In the genomic region with DNA sequence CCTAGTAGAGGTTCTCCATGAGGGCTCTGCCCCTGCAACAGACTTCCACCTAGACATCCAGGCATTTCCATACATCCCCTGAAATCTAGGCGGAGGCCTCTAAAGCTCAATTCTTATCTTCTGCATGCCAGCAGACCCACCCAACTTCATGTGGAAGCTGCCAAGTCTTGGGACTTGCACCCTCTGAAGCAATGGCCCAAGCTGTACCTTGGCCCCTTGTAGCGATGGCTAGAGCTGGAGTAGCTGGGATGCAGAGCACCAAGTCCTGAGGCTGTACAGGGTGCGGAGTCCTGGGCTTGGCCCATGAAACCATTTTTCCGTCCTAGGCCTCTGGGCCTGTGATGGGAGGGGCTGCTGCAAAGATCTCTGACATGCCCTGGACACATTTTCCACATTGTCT, we compare ENCODE assay signal across 32 cellular contexts. TPM values are rescaled to one million over a fixed set of nuclear protein-coding genes. Genes with fewer than 3 reads are reported as not detected.
DNase-seq lines count a peak whose midpoint lies in the region; FAIRE-seq and TF ChIP-seq lines count a peak whose summit lies in the region.
"Had no signal": no experiment of that assay in that cellular context is flagged by ENCODE, and none has a peak within 500 bp of the region (broad histone marks: within the 10 kb centered on the region; RNA-seq: fewer than 3 reads in every experiment).

No MANE protein-coding gene starts in this region.

- no peak overlapping the region for H3K4me3 ChIP-seq in HEK293 (ENCODE audit: low read depth, low read length)
- no peak overlapping the region for H3K4me3 ChIP-seq in mesenchymal stem cell (ENCODE audit: insufficient read depth in 1 of 2, low read depth in 1 of 2, low read length in 2 of 2)
- H3K4me3 ChIP-seq in small intestine (ENCODE audit: low read depth in 1 of 2, low read length in 2 of 2), result no peak overlapping the region
- H3K4me3 ChIP-seq: A549; BLaER1; BLaER1 treated with 17β-estradiol and CSF1 and Interleukin-3, amounts not matched to agents 10 nM and 100 nM had no signal

- no peak overlapping the region for H2AFZ ChIP-seq in mesenchymal stem cell (ENCODE audit: low read depth, low read length)

- H2BK5ac ChIP-seq in mesenchymal stem cell (ENCODE audit: low read depth, low read length, poor library complexity, severe bottlenecking), result no peak overlapping the region

- H3K27me3 ChIP-seq in mesenchymal stem cell (ENCODE audit: control insufficient read depth in 1 of 2, insufficient read depth in 1 of 2, low read length in 2 of 2) (no peaks in the 10 kb centered on the region), small intestine (ENCODE audit: control insufficient read depth in 2 of 2, insufficient read depth in 2 of 2, low read length in 2 of 2) (no peaks in the 10 kb centered on the region)
- H3K27me3 ChIP-seq: BE2C; BLaER1; BLaER1 treated with 17β-estradiol and CSF1 and Interleukin-3, amounts not matched to agents 10 nM and 100 nM had no signal

- TF ChIP-seq CTCF in HEK293 (tag by site-specific recombination; IDR thresholded peaks at IDR 0.05) (no peak), RWPE1 (conservative IDR thresholded peaks at IDR 0.05; ENCODE audit: low read depth) (no peak)

- no peak overlapping the region for H3K14ac ChIP-seq in mesenchymal stem cell (ENCODE audit: low read length in 2 of 2)

- H2AK5ac ChIP-seq in mesenchymal stem cell (ENCODE audit: low read length, severe bottlenecking), result no peak overlapping the region

- H3K4me2 ChIP-seq in mesenchymal stem cell (ENCODE audit: low read length, poor library complexity, severe bottlenecking), result no peak overlapping the region
- H3K4me2 ChIP-seq: A549; BLaER1; BLaER1 treated with 17β-estradiol and CSF1 and Interleukin-3, amounts not matched to agents 10 nM and 100 nM had no signal

- peak overlapping the region; percentile 13 for H4K91ac ChIP-seq in mesenchymal stem cell (ENCODE audit: low read length)

- H3K18ac ChIP-seq in mesenchymal stem cell (ENCODE audit: low read depth in 1 of 2, low read length in 2 of 2), result no peak overlapping the region

- in situ Hi-C loops in ACHN (cut with HindIII; ENCODE audit: low pct_ligation_motif_present, low pct_unique_long_range_greater_than_20kb, low sequenced_read_pairs), result no loop called here

- H3K9ac ChIP-seq in mesenchymal stem cell (ENCODE audit: low read length), result no peak overlapping the region
- H3K9ac ChIP-seq: BLaER1; BLaER1 treated with 17β-estradiol and CSF1 and Interleukin-3, amounts not matched to agents 10 nM and 100 nM had no signal

- H4K8ac ChIP-seq in mesenchymal stem cell (ENCODE audit: low read length), result no peak overlapping the region

- 96% methylated on average over 4 of the region's 4 CpGs for WGBS in mesenchymal stem cell
- 66 to 91% (median 85%) methylated on average over 4 of the region's 4 CpGs for WGBS in small intestine, 3 donors

- H2BK120ac ChIP-seq in mesenchymal stem cell (ENCODE audit: low read depth, low read length), result no peak overlapping the region

- no peak overlapping the region for H2BK12ac ChIP-seq in mesenchymal stem cell (ENCODE audit: low read length in 2 of 2)

- POLR2A ChIA-PET in HEK293 (lab: Yijun Ruan, JAX) (no interaction called here), RWPE1 (lab: Yijun Ruan, JAX; ENCODE audit: low non-redundant PET) (no interaction called here)

- FAIRE-seq in small intestine (lab: Jason Lieb, UNC), result no peak
- FAIRE-seq: A204.1, A549, D721Med had no signal

- DNase-seq in mesenchymal stem cell (no peak), small intestine (peak; percentile 51), RWPE1 (ENCODE audit: low spot score) (no peak), ACHN (no peak), glomerular visceral epithelial cell (ENCODE audit: extremely low spot score) (no peak)
- DNase-seq: 8988T; AML-193; BE2C; C1 segment of cervical spinal cord; Caco-2; Calu3; CD4-positive, alpha-beta memory T cell; CD4-positive, alpha-beta T cell; CD4-positive, CD25-positive, alpha-beta regulatory T cell; CD8-positive, alpha-beta memory T cell; CD8-positive, alpha-beta T cell; COR-L47; DMS 273 treated with DMSO at 0.1 percent for 48 hours; DMS153; DMS53; DMS79; DMS79 treated with DMSO at 0.1 percent for 48 hours; DND-41; EL had no signal

- CTCF ChIA-PET in HEK293 (lab: Yijun Ruan, JAX) (interaction anchor here (0.6 kb wide), 1 partner anchor 157 kb away, joined by 3 read pairs; no protein-coding TSS in a partner anchor), RWPE1 (lab: Yijun Ruan, JAX) (no interaction called here)

- H3K4me1 ChIP-seq in HEK293 (ENCODE audit: control insufficient read depth, insufficient read depth, low read length) (peaks cover 9% of the 10 kb centered on the region), mesenchymal stem cell (ENCODE audit: control insufficient read depth, insufficient read depth, low read depth, low read length) (peaks cover 7% of the 10 kb centered on the region), small intestine (ENCODE audit: control insufficient read depth in 2 of 2, insufficient read depth in 1 of 2, low read depth in 1 of 2, low read length in 1 of 2) (no peaks in the 10 kb centered on the region)
- H3K4me1 ChIP-seq: BE2C had no signal

- H3K79me1 ChIP-seq in mesenchymal stem cell (replicated peaks; ENCODE audit: low read length, poor library complexity, severe bottlenecking), result no peaks in the 10 kb centered on the region

- no peak overlapping the region for H2BK15ac ChIP-seq in mesenchymal stem cell (ENCODE audit: low read depth, poor library complexity, severe bottlenecking)

- H3K9me3 ChIP-seq in HEK293 (ENCODE audit: control insufficient read depth, insufficient read depth, low read depth, low read length), result no peaks in the 10 kb centered on the region
- H3K9me3 ChIP-seq in mesenchymal stem cell (ENCODE audit: control insufficient read depth, low read length), result no peaks in the 10 kb centered on the region
- no peaks in the 10 kb centered on the region for H3K9me3 ChIP-seq in small intestine (ENCODE audit: control insufficient read depth, low read depth)
- H3K9me3 ChIP-seq: A549, BE2C, Caco-2 had no signal

- no peak overlapping the region for H3K23ac ChIP-seq in mesenchymal stem cell (ENCODE audit: low read length in 2 of 2)

- no peak overlapping the region for H3K27ac ChIP-seq in HEK293 (ENCODE audit: extremely low read depth, low read depth, low read length)
- no peak overlapping the region for H3K27ac ChIP-seq in mesenchymal stem cell (ENCODE audit: low read length, poor library complexity, severe bottlenecking)
- H3K27ac ChIP-seq in small intestine (ENCODE audit: low read depth in 1 of 2, low read length in 1 of 2), result no peak overlapping the region
- H3K27ac ChIP-seq in RWPE1, result no peak overlapping the region
- H3K27ac ChIP-seq: 22Rv1; A549; BLaER1; BLaER1 treated with 17β-estradiol and CSF1 and Interleukin-3, amounts not matched to agents 10 nM and 100 nM; C4-2B had no signal

- no peaks in the 10 kb centered on the region for H3K36me3 ChIP-seq in HEK293 (ENCODE audit: control insufficient read depth in 2 of 2, insufficient read depth in 1 of 2, low read length in 2 of 2)
- H3K36me3 ChIP-seq in mesenchymal stem cell (ENCODE audit: control insufficient read depth in 1 of 2, insufficient read depth in 2 of 2, low read depth in 1 of 2, low read length in 2 of 2), result peaks cover 0 to 3% of the 10 kb centered on the region in 2 experiments
- H3K36me3 ChIP-seq in small intestine (ENCODE audit: control insufficient read depth in 2 of 2, insufficient read depth in 2 of 2, low read length in 2 of 2), result no peaks in the 10 kb centered on the region
- H3K36me3 ChIP-seq: BE2C had no signal

- H3K4ac ChIP-seq in mesenchymal stem cell (ENCODE audit: low read depth in 1 of 2, low read length in 2 of 2), result no peak overlapping the region

TF ChIP-seq in HEK293, 187 proteins besides CTCF, POLR2A, EP300 and RAD21:
- TF ChIP-seq ZNF501 (tag by site-specific recombination; IDR thresholded peaks at IDR 0.05) (no peak), ZNF571 (tag by site-specific recombination; IDR thresholded peaks at IDR 0.05) (no peak), ZNF585B (tag by site-specific recombination; IDR thresholded peaks at IDR 0.05) (peak; percentile 71), ZNF660 (tag by site-specific recombination; IDR thresholded peaks at IDR 0.05) (no peak)
TF ChIP-seq in HEK293: peak in this region for 1.

RNA-seq across cellular contexts. Expression of a gene that starts 17.4 kb away (rescaled TPM):
- 112 TPM for polyA plus RNA-seq in mesenchymal stem cell (2013, experiment 1 of 2)
- polyA plus RNA-seq in mesenchymal stem cell (2013, experiment 2 of 2), result 114 TPM
- polyA plus RNA-seq in small intestine, result 10 to 100 TPM in 2 of 3 donors, 1 to 10 TPM in 1; 6.3 to 33.3 (median 11.9) TPM
